ENCODE assay signal across 10 cellular contexts in the genomic region with DNA sequence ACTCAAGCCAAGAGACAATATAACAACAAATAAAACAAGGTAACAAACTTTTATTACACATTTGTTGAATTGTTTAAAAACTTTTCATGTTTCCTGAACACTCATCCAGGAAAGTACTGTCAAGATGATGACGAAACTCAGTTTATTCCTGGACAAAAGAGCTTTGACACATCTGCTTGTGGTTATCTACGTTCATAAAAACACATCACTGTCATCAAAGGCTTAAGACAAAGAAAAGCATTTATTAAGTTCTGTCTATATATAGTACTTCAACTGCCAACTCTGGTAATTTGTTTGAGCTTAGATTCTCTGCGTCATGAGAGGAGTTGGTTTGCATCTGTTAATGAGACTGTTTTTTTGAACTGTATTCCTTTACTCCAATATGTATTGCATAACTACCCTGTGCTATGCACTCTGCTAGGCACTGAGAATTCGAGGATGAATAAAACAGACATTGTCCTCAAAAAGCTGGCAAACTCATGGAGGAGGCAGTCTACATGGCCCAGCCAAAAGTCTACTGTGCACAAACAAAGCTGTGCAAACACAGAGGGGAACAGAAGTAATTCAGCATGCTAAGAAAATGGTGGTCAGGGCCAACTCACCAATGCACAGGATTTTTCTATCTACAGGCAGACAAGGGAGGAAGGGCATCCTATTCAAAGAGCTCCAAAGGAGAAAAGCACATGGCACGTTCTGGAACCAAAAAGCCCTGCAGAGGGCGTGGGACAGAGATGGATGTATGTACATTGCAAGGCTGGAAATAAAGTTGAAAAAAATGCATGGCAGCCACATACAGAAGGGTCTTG. TPM values are rescaled to one million over a fixed set of nuclear protein-coding genes. Genes with fewer than 3 reads are reported as not detected.
DNase-seq lines count a peak whose midpoint lies in the region; TF ChIP-seq lines count a peak whose summit lies in the region.
"Had no signal": no experiment of that assay in that cellular context is flagged by ENCODE, and none has a peak within 500 bp of the region (broad histone marks: within the 10 kb centered on the region; RNA-seq: fewer than 3 reads in every experiment).

No MANE protein-coding gene starts in this region.

- H3K36me3 Mint-ChIP-seq in activated CD4-positive, alpha-beta T cell treated with anti-CD3 and anti-CD28 coated beads, Interleukin-2, amount 10 ng/mL, durations not matched to agents 24 days and 14 days (ENCODE audit: low read depth): no peaks in the 10 kb centered on the region

- H3K36me3 ChIP-seq in hepatocyte (replicated peaks; ENCODE audit: insufficient read depth, low read depth): no peaks in the 10 kb centered on the region
- no peaks in the 10 kb centered on the region for H3K36me3 ChIP-seq in HAP-1 (replicated peaks)
- H3K36me3 ChIP-seq: thyroid gland had no signal

- H3K4me3 ChIP-seq in hepatocyte: no peak overlapping the region
- no peak overlapping the region for H3K4me3 ChIP-seq in HAP-1
- H3K4me3 ChIP-seq: thyroid gland had no signal

- no peak overlapping the region for H3K4me2 ChIP-seq in hepatocyte

- intact Hi-C loops in activated CD4-positive, alpha-beta T cell treated with anti-CD3 and anti-CD28 coated beads, Interleukin-2, amount 10 ng/mL, durations not matched to agents 24 days and 14 days (cut with micrococcal nuclease): no loop called here

- WGBS in hepatocyte (ENCODE audit: low lambda C conversion rate, missing lambda C conversion rate): 54% methylated on average over 6 of the region's 6 CpGs

- H3K4me3 Mint-ChIP-seq in activated CD4-positive, alpha-beta T cell treated with anti-CD3 and anti-CD28 coated beads, Interleukin-2, amount 10 ng/mL, durations not matched to agents 24 days and 14 days: no peak overlapping the region

- H3K79me2 ChIP-seq in hepatocyte: peaks cover 43% of the 10 kb centered on the region

- H3K9me2 ChIP-seq in hepatocyte (replicated peaks; ENCODE audit: insufficient read depth): no peaks in the 10 kb centered on the region

- no peak overlapping the region for H3K27ac Mint-ChIP-seq in activated CD4-positive, alpha-beta T cell treated with anti-CD3 and anti-CD28 coated beads, Interleukin-2, amount 10 ng/mL, durations not matched to agents 24 days and 14 days

- in situ Hi-C loops in KBM-7 (cut with MboI; ENCODE audit: low pct_unique_long_range_greater_than_20kb, low sequenced_read_pairs) (no loop called here), HAP-1 (cut with MboI; ENCODE audit: low sequenced_read_pairs) (no loop called here), GM13976 (cut with MboI; ENCODE audit: low sequenced_read_pairs, unreplicated experiment) (no loop called here)

- no peaks in the 10 kb centered on the region for H3K4me1 Mint-ChIP-seq in activated CD4-positive, alpha-beta T cell treated with anti-CD3 and anti-CD28 coated beads, Interleukin-2, amount 10 ng/mL, durations not matched to agents 24 days and 14 days

- peak; percentile 12 for TF ChIP-seq CTCF in hepatocyte (IDR thresholded peaks at IDR 0.05; ENCODE audit: poor library complexity)
- no peak for TF ChIP-seq CTCF in GM13976 (IDR thresholded peaks at IDR 0.05; ENCODE audit: borderline replicate concordance, control extremely low read depth, extremely low read depth, insufficient read depth, missing control alignments)

- H3K4me1 ChIP-seq in hepatocyte (ENCODE audit: insufficient read depth) (peaks cover 27% of the 10 kb centered on the region), HAP-1 (peaks cover 8% of the 10 kb centered on the region)

- peaks cover 7% of the 10 kb centered on the region for H3K27me3 Mint-ChIP-seq in activated CD4-positive, alpha-beta T cell treated with anti-CD3 and anti-CD28 coated beads, Interleukin-2, amount 10 ng/mL, durations not matched to agents 24 days and 14 days

- DNase-seq in AG08395 (ENCODE audit: low spot score): peak; percentile 74
- peak; percentile 60 for DNase-seq in KBM-7
- peak; percentile 98 for DNase-seq in amniotic epithelial cell (ENCODE audit: low read depth)
- peak; percentile 50 for DNase-seq in hepatocyte (ENCODE audit: low spot score)
- no peak for DNase-seq in DMS114 treated with DMSO at 0.1 percent for 48 hours (lab: John Stamatoyannopoulos, UW; ENCODE audit: unreplicated experiment)
- no peak for DNase-seq in activated CD4-positive, alpha-beta T cell treated with anti-CD3 and anti-CD28 coated beads, Interleukin-2, amount 10 ng/mL, durations not matched to agents 24 days and 14 days
- DNase-seq in HAP-1 (ENCODE audit: low spot score in 2 of 2): no peak
- DNase-seq in GM13976 (ENCODE audit: low spot score): no peak
- DNase-seq: DMS53, thyroid gland had no signal

- H3K27ac ChIP-seq in hepatocyte: peak overlapping the region; percentile 63
- H3K27ac ChIP-seq: thyroid gland had no signal

- no peaks in the 10 kb centered on the region for H3K27me3 ChIP-seq in hepatocyte
- H3K27me3 ChIP-seq in HAP-1 (ENCODE audit: low read depth): no peaks in the 10 kb centered on the region
- H3K27me3 ChIP-seq: thyroid gland had no signal

- no peaks in the 10 kb centered on the region for H3K9me3 ChIP-seq in hepatocyte (ENCODE audit: low read depth)
- no peaks in the 10 kb centered on the region for H3K9me3 ChIP-seq in HAP-1
- H3K9me3 ChIP-seq: thyroid gland had no signal

- no peak overlapping the region for H2AFZ ChIP-seq in hepatocyte

- H3K9me3 Mint-ChIP-seq in activated CD4-positive, alpha-beta T cell treated with anti-CD3 and anti-CD28 coated beads, Interleukin-2, amount 10 ng/mL, durations not matched to agents 24 days and 14 days: no peaks in the 10 kb centered on the region

- H4K20me1 ChIP-seq in hepatocyte (ENCODE audit: insufficient read depth, poor library complexity, severe bottlenecking): no peaks in the 10 kb centered on the region

RNA-seq across cellular contexts. Expression of gene PLD1, which starts 21.5 kb away (rescaled TPM):
- 63.3 and 71.1 TPM in 2 replicates for total RNA-seq in hepatocyte
- polyA plus RNA-seq in hepatocyte: 29.4 and 42.1 TPM in 2 replicates
- 0.09 TPM in 1 of 2 replicates, not detected in the other for total RNA-seq in activated CD4-positive, alpha-beta T cell treated with anti-CD3 and anti-CD28 coated beads, Interleukin-2, amount 10 ng/mL, durations not matched to agents 24 days and 14 days

RNA-seq across cellular contexts. Expression of gene TMEM212, which starts 54.4 kb away (rescaled TPM):
- not detected in 2 replicates for total RNA-seq in hepatocyte
- polyA plus RNA-seq in hepatocyte: not detected in 2 replicates
- total RNA-seq in activated CD4-positive, alpha-beta T cell treated with anti-CD3 and anti-CD28 coated beads, Interleukin-2, amount 10 ng/mL, durations not matched to agents 24 days and 14 days: not detected in 2 replicates
- total RNA-seq: thyroid gland had no signal

Comparison
In these comparisons a context has a peak if more than half of its experiments do, and no peak if none do; other contexts are left out.
1. DNase-seq: peak in AG08395 (single experiment), KBM-7 (single experiment), amniotic epithelial cell (single experiment) and hepatocyte (single experiment); none in DMS114 treated with DMSO at 0.1 percent for 48 hours (single experiment), activated CD4-positive, alpha-beta T cell treated with anti-CD3 and anti-CD28 coated beads, Interleukin-2, amount 10 ng/mL, durations not matched to agents 24 days and 14 days (single experiment), HAP-1 (0 of 2) and GM13976 (single experiment).
2. RNA of gene PLD1, which starts 21.5 kb away (total RNA-seq): 63.3 to 71.1 TPM in hepatocyte; 0.09 TPM in activated CD4-positive, alpha-beta T cell treated with anti-CD3 and anti-CD28 coated beads, Interleukin-2, amount 10 ng/mL, durations not matched to agents 24 days and 14 days; every median in the first group is over 10 times any median in the second.